ENCODE assay signal across 7 cellular contexts in genomic region chr3:172958565-172958964, GRCh38.
"Had no signal": no experiment of that assay in that cellular context is flagged by ENCODE, and none has a peak within 500 bp of the region (broad histone marks: within the 10 kb centered on the region; RNA-seq: fewer than 3 reads in every experiment).

No MANE protein-coding gene starts in this region.

- H3K4me3 Mint-ChIP-seq: IgD-negative memory B cell had no signal

- H3K4me1 ChIP-seq: HAP-1 had no signal

- H3K27ac Mint-ChIP-seq: IgD-negative memory B cell had no signal

- H3K9me3 ChIP-seq: HAP-1 had no signal

- H3K36me3 ChIP-seq: HAP-1 had no signal

- DNase-seq: GOT3, H7, KG1 had no signal

- FAIRE-seq: HTR-8/SVneo had no signal

- H3K4me3 ChIP-seq: HAP-1 had no signal

- H3K36me3 Mint-ChIP-seq: IgD-negative memory B cell had no signal

- H3K27me3 Mint-ChIP-seq: IgD-negative memory B cell had no signal

- ATAC-seq: HCT116 had no signal
